24 cellular contexts compared by ENCODE assay signal in the genomic region with DNA sequence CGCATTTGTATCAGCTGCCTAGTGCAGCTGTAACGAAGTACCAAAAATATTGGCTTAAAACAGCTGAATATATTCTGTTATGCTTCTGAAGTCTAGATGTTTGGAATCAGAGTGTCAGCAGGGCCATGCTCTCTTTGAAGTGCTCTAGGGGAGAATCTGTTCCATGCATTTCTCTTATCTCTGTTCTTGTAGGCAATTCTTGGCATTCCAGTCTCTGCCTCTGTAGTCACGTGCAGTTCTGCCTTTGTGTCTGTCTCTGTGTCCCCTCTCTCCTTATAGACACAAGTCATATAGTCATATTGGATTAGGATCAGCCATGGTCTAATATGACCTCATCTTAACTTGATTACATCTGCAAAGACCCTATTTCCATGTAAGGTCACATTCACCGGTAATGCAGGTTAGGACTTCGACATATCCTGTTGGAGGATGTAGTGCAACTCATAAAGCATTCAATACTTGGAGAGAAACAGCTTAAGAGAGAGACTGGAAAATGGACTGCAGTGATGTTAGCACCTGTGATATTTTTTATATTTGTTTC. TPM values are rescaled to one million over a fixed set of nuclear protein-coding genes. Genes with fewer than 3 reads are reported as not detected.
DNase-seq lines count a peak whose midpoint lies in the region; ATAC-seq, FAIRE-seq and TF ChIP-seq lines count a peak whose summit lies in the region.
"Had no signal": no experiment of that assay in that cellular context is flagged by ENCODE, and none has a peak within 500 bp of the region (broad histone marks: within the 10 kb centered on the region; RNA-seq: fewer than 3 reads in every experiment).

No MANE protein-coding gene starts in this region.

- TF ChIP-seq POLR2A in H54 (IDR thresholded peaks at IDR 0.05; ENCODE audit: low read depth, low read length): no peak

- no peaks in the 10 kb centered on the region for H3K27me3 Mint-ChIP-seq in T-helper 2 cell treated with Interferon-gamma antibody and Interleukin-4, amounts not matched to agents 5 μg/mL and 100 μg/mL, for 36 hours (ENCODE audit: low read depth)

- no peak overlapping the region for H2BK5ac ChIP-seq in mesendoderm (ENCODE audit: low read length)

- no peak overlapping the region for H2AFZ ChIP-seq in smooth muscle cell (ENCODE audit: low read depth)

- H3K27ac ChIP-seq in mesendoderm (ENCODE audit: low read depth, low read length) (no peak overlapping the region), smooth muscle cell (ENCODE audit: low read depth) (no peak overlapping the region)
- H3K27ac ChIP-seq: KMS-11, SJSA1 had no signal

- no peak for ATAC-seq in HG02759 (IDR thresholded peaks at IDR 0.05; ENCODE audit: unreplicated experiment)
- ATAC-seq in GM21737 (IDR thresholded peaks at IDR 0.05; ENCODE audit: unreplicated experiment): no peak

- WGBS in mesendoderm (ENCODE audit: extremely low coverage, insufficient coverage, low lambda C conversion rate): no CpG with 5 or more reads among the region's 5 CpGs
- 55% methylated on average over 5 of the region's 5 CpGs for WGBS in smooth muscle cell (ENCODE audit: low lambda C conversion rate)

- H3K27me3 ChIP-seq in mesendoderm (ENCODE audit: insufficient read depth, low read length, poor library complexity): no peaks in the 10 kb centered on the region
- no peaks in the 10 kb centered on the region for H3K27me3 ChIP-seq in smooth muscle cell (ENCODE audit: low read depth)
- H3K27me3 ChIP-seq: SJSA1 had no signal

- no peak overlapping the region for H4K8ac ChIP-seq in mesendoderm (ENCODE audit: low read depth, low read length)

- no peak for DNase-seq in H54 (ENCODE audit: insufficient read length, low spot score)
- DNase-seq in SK-N-DZ (ENCODE audit: low spot score): peak; percentile 56
- peak; percentile 77 for DNase-seq in mesendoderm
- no peak for DNase-seq in smooth muscle cell (lab: John Stamatoyannopoulos, UW; ENCODE audit: unreplicated experiment)
- DNase-seq in T-helper 2 cell treated with Interferon-gamma antibody and Interleukin-4, amounts not matched to agents 5 μg/mL and 100 μg/mL, for 36 hours (ENCODE audit: low spot score): no peak
- DNase-seq: CD4-positive, CD25-positive, alpha-beta regulatory T cell; DMS153; GF-D8; IMR-90; NCI-H1092 treated with DMSO at 0.1 percent for 48 hours; NCI-H146; NCI-H2029; NCI-H226; OCI-M1 had no signal

- H3K4me3 Mint-ChIP-seq in T-helper 2 cell treated with Interferon-gamma antibody and Interleukin-4, amounts not matched to agents 5 μg/mL and 100 μg/mL, for 36 hours: no peak overlapping the region
- H3K4me3 Mint-ChIP-seq: CD4-positive, CD25-positive, alpha-beta regulatory T cell had no signal

- H3K4me2 ChIP-seq in mesendoderm (ENCODE audit: low read length): no peak overlapping the region
- H3K4me2 ChIP-seq in smooth muscle cell: peak overlapping the region; percentile 53
- H3K4me2 ChIP-seq: KMS-11 had no signal

- TF ChIP-seq CTCF in smooth muscle cell (IDR thresholded peaks at IDR 0.05; ENCODE audit: borderline replicate concordance, insufficient read depth, poor library complexity, severe bottlenecking): no peak

- no peak overlapping the region for H2BK15ac ChIP-seq in mesendoderm (replicated peaks; ENCODE audit: low read depth)

- H3K9ac ChIP-seq in mesendoderm (ENCODE audit: low read length) (no peak overlapping the region), smooth muscle cell (ENCODE audit: low read depth) (no peak overlapping the region)
- H3K9ac ChIP-seq: KMS-11 had no signal

- no peak overlapping the region for H3K23ac ChIP-seq in mesendoderm (ENCODE audit: low read length)

- H3K27ac Mint-ChIP-seq in T-helper 2 cell treated with Interferon-gamma antibody and Interleukin-4, amounts not matched to agents 5 μg/mL and 100 μg/mL, for 36 hours: no peak overlapping the region
- H3K27ac Mint-ChIP-seq: CD4-positive, CD25-positive, alpha-beta regulatory T cell had no signal

- H3K79me2 ChIP-seq in mesendoderm (ENCODE audit: control insufficient read depth, insufficient read depth, low read length): no peaks in the 10 kb centered on the region
- peaks cover 30% of the 10 kb centered on the region for H3K79me2 ChIP-seq in smooth muscle cell (ENCODE audit: low read depth)

- no peaks in the 10 kb centered on the region for H3K9me3 Mint-ChIP-seq in T-helper 2 cell treated with Interferon-gamma antibody and Interleukin-4, amounts not matched to agents 5 μg/mL and 100 μg/mL, for 36 hours

- H3K4me3 ChIP-seq in mesendoderm (ENCODE audit: low read length) (no peak overlapping the region), smooth muscle cell (no peak overlapping the region)
- H3K4me3 ChIP-seq: HAP-1, SJSA1 had no signal

- no peaks in the 10 kb centered on the region for H3K4me1 Mint-ChIP-seq in T-helper 2 cell treated with Interferon-gamma antibody and Interleukin-4, amounts not matched to agents 5 μg/mL and 100 μg/mL, for 36 hours (ENCODE audit: low read depth)

- no peaks in the 10 kb centered on the region for H3K79me1 ChIP-seq in mesendoderm (ENCODE audit: low read length)

- H3K9me3 ChIP-seq in smooth muscle cell (replicated peaks; ENCODE audit: low read depth): no peaks in the 10 kb centered on the region
- H3K9me3 ChIP-seq: HAP-1, SJSA1 had no signal

- H4K20me1 ChIP-seq in smooth muscle cell (ENCODE audit: low read depth): peaks cover 55% of the 10 kb centered on the region

- no peak overlapping the region for H2BK120ac ChIP-seq in mesendoderm (ENCODE audit: low read depth, low read length)

- no peak overlapping the region for H3K18ac ChIP-seq in mesendoderm (ENCODE audit: low read length)

- no peak overlapping the region for H3K56ac ChIP-seq in mesendoderm (ENCODE audit: low read length)

- H3K4ac ChIP-seq in mesendoderm (ENCODE audit: low read depth, low read length): no peak overlapping the region

- H3K36me3 Mint-ChIP-seq in T-helper 2 cell treated with Interferon-gamma antibody and Interleukin-4, amounts not matched to agents 5 μg/mL and 100 μg/mL, for 36 hours (ENCODE audit: low read depth): no peaks in the 10 kb centered on the region
- H3K36me3 Mint-ChIP-seq: CD4-positive, CD25-positive, alpha-beta regulatory T cell had no signal

- H2AK5ac ChIP-seq in mesendoderm (ENCODE audit: low read length): no peak overlapping the region

- peak; percentile 64 for FAIRE-seq in H54 (lab: Jason Lieb, UNC)
- FAIRE-seq: GM19239, RCC 7860 had no signal

- H3K36me3 ChIP-seq in mesendoderm (ENCODE audit: control insufficient read depth, insufficient read depth, low read length) (no peaks in the 10 kb centered on the region), smooth muscle cell (ENCODE audit: low read depth) (no peaks in the 10 kb centered on the region)
- H3K36me3 ChIP-seq: HAP-1, SJSA1 had no signal

- H3F3A ChIP-seq in smooth muscle cell (ENCODE audit: low read depth): peaks cover 12% of the 10 kb centered on the region

- H3K4me1 ChIP-seq in mesendoderm (ENCODE audit: control insufficient read depth, low read depth, low read length) (peaks cover 3% of the 10 kb centered on the region), smooth muscle cell (ENCODE audit: low read depth) (no peaks in the 10 kb centered on the region)
- H3K4me1 ChIP-seq: HAP-1 had no signal

- H4K5ac ChIP-seq in mesendoderm (ENCODE audit: low read length): no peak overlapping the region

RNA-seq across cellular contexts. Expression of gene FAM83B, which starts 18.6 kb away (rescaled TPM):
- polyA plus RNA-seq in SK-N-DZ (2014; cell fraction: cytosol; rRNA removed): not detected in 2 replicates
- not detected in 2 replicates for polyA plus RNA-seq in SK-N-DZ (2014; cell fraction: nucleus; rRNA removed)
- polyA plus RNA-seq in mesendoderm (2013, experiment 1 of 2): 4.1 TPM
- 4.3 TPM for polyA plus RNA-seq in mesendoderm (2013, experiment 2 of 2)
- total RNA-seq in smooth muscle cell: 28.7 and 37.0 TPM in 2 replicates
- polyA plus RNA-seq in smooth muscle cell: 1.1 and 3.9 TPM in 2 replicates
- total RNA-seq: CD4-positive, CD25-positive, alpha-beta regulatory T cell; Daoy; HT1080; SJSA1 had no signal
- polyA plus RNA-seq: BJ; CD4-positive, CD25-positive, alpha-beta regulatory T cell had no signal

Comparison
In these comparisons a context has a peak if more than half of its experiments do, and no peak if none do; other contexts are left out.
1. DNase-seq: peak in SK-N-DZ (single experiment) and mesendoderm (single experiment); none in H54 (single experiment), smooth muscle cell (single experiment) and T-helper 2 cell treated with Interferon-gamma antibody and Interleukin-4, amounts not matched to agents 5 μg/mL and 100 μg/mL, for 36 hours (single experiment).